In genomic region chr2:156341482-156342251, GRCh38 we compare ENCODE assay signal across 8 cellular contexts. TPM values are rescaled to one million over a fixed set of nuclear protein-coding genes. Genes with fewer than 3 reads are reported as not detected.
DNase-seq lines count a peak whose midpoint lies in the region; ATAC-seq and TF ChIP-seq lines count a peak whose summit lies in the region.

No MANE protein-coding gene starts in this region.

- no peaks in the 10 kb centered on the region for H3K27me3 Mint-ChIP-seq in chondrocyte (ENCODE audit: low read depth)

- peak overlapping the region; percentile 98 for H3K27ac Mint-ChIP-seq in chondrocyte (ENCODE audit: unreplicated experiment)

- peak overlapping the region; percentile 86 for H3K4me3 Mint-ChIP-seq in chondrocyte (ENCODE audit: unreplicated experiment)

- peak overlapping the region; percentile 90 for H3K4me3 ChIP-seq in AG09309 (ENCODE audit: control insufficient read depth, low read depth, low read length)

- peaks cover 12% of the 10 kb centered on the region for H3K4me1 Mint-ChIP-seq in chondrocyte (ENCODE audit: low read depth)

- TF ChIP-seq CTCF in AG09309 (IDR thresholded peaks at IDR 0.05; ENCODE audit: control insufficient read depth, insufficient read depth, low read depth, low read length, missing control alignments) (no peak), chondrocyte (IDR thresholded peaks at IDR 0.05) (no peak)

- H3K9me3 Mint-ChIP-seq in chondrocyte (ENCODE audit: low read depth): no peaks in the 10 kb centered on the region

- DNase-seq in AG09309 (ENCODE audit: low read depth) (peak; percentile 86), NCI-H446 treated with DMSO at 0.1 percent for 48 hours (lab: John Stamatoyannopoulos, UW) (peak; percentile 92), chondrocyte (ENCODE audit: low spot score) (no peak), kidney tubule cell (ENCODE audit: low spot score) (peak; percentile 92)
- DNase-seq in activated CD4-positive, alpha-beta T cell treated with anti-CD3 and anti-CD28 coated beads for 1 hour: peak; percentile 84
- peak; percentile 84 to 85 for DNase-seq in stimulated activated CD4-positive, alpha-beta T cell treated with anti-CD3 and anti-CD28 coated beads, Interleukin-1b, Interleukin-23, amount 100 ng/mL, for 4 hours (ENCODE audit: low read depth in 2 of 2)

- peak; percentile 72 for ATAC-seq in GM19025 (IDR thresholded peaks at IDR 0.05; ENCODE audit: low read depth, unreplicated experiment)
- peak; percentile 82 for ATAC-seq in HG03196 (IDR thresholded peaks at IDR 0.05; ENCODE audit: unreplicated experiment)

- H3K36me3 Mint-ChIP-seq in chondrocyte (ENCODE audit: low read depth): no peaks in the 10 kb centered on the region

RNA-seq across cellular contexts. Expression of gene NR4A2, which starts 9.1 kb away (rescaled TPM):
- 1.2 TPM in 3 replicates for total RNA-seq in chondrocyte
